In genomic region chr2:192195548-192196418, GRCh38 we compare ENCODE assay signal across 8 cellular contexts. TPM values are rescaled to one million over a fixed set of nuclear protein-coding genes. Genes with fewer than 3 reads are reported as not detected.
DNase-seq lines count a peak whose midpoint lies in the region; ATAC-seq, FAIRE-seq and TF ChIP-seq lines count a peak whose summit lies in the region.

No MANE protein-coding gene starts in this region.

- H3K4me3 Mint-ChIP-seq in activated naive CD4-positive, alpha-beta T cell treated with anti-CD3 and anti-CD28 coated beads for 36 hours: peak overlapping the region; percentile 74
- peak overlapping the region; percentile 75 for H3K4me3 Mint-ChIP-seq in activated naive CD8-positive, alpha-beta T cell treated with anti-CD3 and anti-CD28 coated beads, Interleukin-2, amount 50 U/mL, for 24 hours
- peak overlapping the region; percentile 98 for H3K4me3 Mint-ChIP-seq in osteocyte (ENCODE audit: unreplicated experiment)

- intact Hi-C loops in activated naive CD4-positive, alpha-beta T cell treated with anti-CD3 and anti-CD28 coated beads for 36 hours (cut with micrococcal nuclease): no loop called here
- intact Hi-C loops in heart left ventricle (cut with DNase I): no loop called here

- CTCF ChIA-PET in activated naive CD4-positive, alpha-beta T cell treated with anti-CD3 and anti-CD28 coated beads for 36 hours (lab: Charles Lee): interaction anchor here (0.7 to 3.6 kb wide), 4 partner anchors 11 to 444 kb away, joined by 3 to 14 read pairs (median 4); no protein-coding TSS in a partner anchor

- H3K36me3 ChIP-seq in HUES6 (ENCODE audit: control insufficient read depth, insufficient read depth, low read length) (no peaks in the 10 kb centered on the region), heart left ventricle (no peaks in the 10 kb centered on the region)

- H3K27me3 ChIP-seq in HUES6 (ENCODE audit: control insufficient read depth, insufficient read depth, low read length): peaks cover 78% of the 10 kb centered on the region
- peaks cover 44 to 100% (median 75%) of the 10 kb centered on the region in 9 donors for H3K27me3 ChIP-seq in heart left ventricle

- ATAC-seq in activated naive CD8-positive, alpha-beta T cell treated with anti-CD3 and anti-CD28 coated beads, Interleukin-2, amount 50 U/mL, for 24 hours: peak; percentile 30
- ATAC-seq in heart left ventricle: peak in 3 of 4 donors; percentile 19 to 47 (median 41)

- peaks cover 56% of the 10 kb centered on the region for H3K27me3 Mint-ChIP-seq in activated naive CD4-positive, alpha-beta T cell treated with anti-CD3 and anti-CD28 coated beads for 36 hours (ENCODE audit: low read depth)
- peaks cover 67% of the 10 kb centered on the region for H3K27me3 Mint-ChIP-seq in activated naive CD8-positive, alpha-beta T cell treated with anti-CD3 and anti-CD28 coated beads, Interleukin-2, amount 50 U/mL, for 24 hours
- no peaks in the 10 kb centered on the region for H3K27me3 Mint-ChIP-seq in osteocyte (ENCODE audit: unreplicated experiment)

- no peak for FAIRE-seq in GM12891 (lab: Jason Lieb, UNC)

- DNase-seq in activated naive CD4-positive, alpha-beta T cell treated with anti-CD3 and anti-CD28 coated beads for 36 hours: peak; percentile 13
- no peak for DNase-seq in activated naive CD4-positive, alpha-beta T cell treated with Interleukin-2 at 50 U/mL for 16 hours
- peak; percentile 7 for DNase-seq in activated naive CD8-positive, alpha-beta T cell treated with anti-CD3 and anti-CD28 coated beads, Interleukin-2, amount 50 U/mL, for 24 hours
- DNase-seq in heart left ventricle (peak in 3 of 5 donors; percentile 18 to 33 (median 18)), osteocyte (ENCODE audit: extremely low spot score, unreplicated experiment) (peak; percentile 83), GM12891 (ENCODE audit: insufficient read length, low spot score) (no peak)
- DNase-seq in effector CD4-positive, alpha-beta T cell: no peak

- H3K9ac ChIP-seq in HUES6 (ENCODE audit: low read length): peak overlapping the region; percentile 46

- no peak for TF ChIP-seq POLR2A in heart left ventricle (IDR thresholded peaks at IDR 0.05)
- no peak for TF ChIP-seq POLR2A in GM12891 (IDR thresholded peaks at IDR 0.05; ENCODE audit: low read depth, low read length)

- peaks cover 10% of the 10 kb centered on the region for H3K4me1 ChIP-seq in HUES6 (ENCODE audit: control insufficient read depth, insufficient read depth, low read length)
- H3K4me1 ChIP-seq in heart left ventricle: peaks cover 3 to 29% (median 23%) of the 10 kb centered on the region in 12 donors

- peak overlapping the region; percentile 69 for H3K4me3 ChIP-seq in HUES6 (ENCODE audit: low read depth, low read length)
- peak overlapping the region; percentile 15 to 57 (median 48) for H3K4me3 ChIP-seq in heart left ventricle

- H3K9me3 ChIP-seq in HUES6 (ENCODE audit: control insufficient read depth, insufficient read depth, low read depth, low read length) (no peaks in the 10 kb centered on the region), heart left ventricle (no peaks in the 10 kb centered on the region)

- no peaks in the 10 kb centered on the region for H3K9me3 Mint-ChIP-seq in activated naive CD4-positive, alpha-beta T cell treated with anti-CD3 and anti-CD28 coated beads for 36 hours
- H3K9me3 Mint-ChIP-seq in activated naive CD8-positive, alpha-beta T cell treated with anti-CD3 and anti-CD28 coated beads, Interleukin-2, amount 50 U/mL, for 24 hours: no peaks in the 10 kb centered on the region
- no peaks in the 10 kb centered on the region for H3K9me3 Mint-ChIP-seq in osteocyte (ENCODE audit: unreplicated experiment)

- H3K4me1 Mint-ChIP-seq in activated naive CD4-positive, alpha-beta T cell treated with anti-CD3 and anti-CD28 coated beads for 36 hours (ENCODE audit: low read depth): peaks cover 26% of the 10 kb centered on the region
- peaks cover 27% of the 10 kb centered on the region for H3K4me1 Mint-ChIP-seq in activated naive CD8-positive, alpha-beta T cell treated with anti-CD3 and anti-CD28 coated beads, Interleukin-2, amount 50 U/mL, for 24 hours
- H3K4me1 Mint-ChIP-seq in osteocyte (ENCODE audit: unreplicated experiment): peaks cover 40% of the 10 kb centered on the region

- H3K27ac ChIP-seq in HUES6 (ENCODE audit: low read depth, low read length): no peak overlapping the region
- no peak overlapping the region for H3K27ac ChIP-seq in heart left ventricle

- no peaks in the 10 kb centered on the region for H3K36me3 Mint-ChIP-seq in activated naive CD4-positive, alpha-beta T cell treated with anti-CD3 and anti-CD28 coated beads for 36 hours (ENCODE audit: low read depth)
- no peaks in the 10 kb centered on the region for H3K36me3 Mint-ChIP-seq in activated naive CD8-positive, alpha-beta T cell treated with anti-CD3 and anti-CD28 coated beads, Interleukin-2, amount 50 U/mL, for 24 hours (ENCODE audit: low read depth)
- peaks cover 3% of the 10 kb centered on the region for H3K36me3 Mint-ChIP-seq in osteocyte (ENCODE audit: unreplicated experiment)

- H3K27ac Mint-ChIP-seq in activated naive CD4-positive, alpha-beta T cell treated with anti-CD3 and anti-CD28 coated beads for 36 hours: no peak overlapping the region
- no peak overlapping the region for H3K27ac Mint-ChIP-seq in activated naive CD8-positive, alpha-beta T cell treated with anti-CD3 and anti-CD28 coated beads, Interleukin-2, amount 50 U/mL, for 24 hours
- peak overlapping the region; percentile 92 for H3K27ac Mint-ChIP-seq in osteocyte (ENCODE audit: unreplicated experiment)

- WGBS in heart left ventricle, 4 donors: 1 to 3% (median 2%) methylated on average over 33 to 44 of the region's 44 CpGs

- TF ChIP-seq CTCF in heart left ventricle (IDR thresholded peaks at IDR 0.05) (no peak), osteocyte (IDR thresholded peaks at IDR 0.05) (no peak)

TF ChIP-seq in GM12891, 5 proteins besides CTCF, POLR2A, EP300 and RAD21:
- TF ChIP-seq PAX5 (IDR thresholded peaks at IDR 0.05; ENCODE audit: insufficient read depth, low read length, severe bottlenecking) (no peak), SPI1 (IDR thresholded peaks at IDR 0.05; ENCODE audit: low read depth, low read length) (no peak)

RNA-seq across cellular contexts. Expression of gene TMEFF2, which starts 1.1 kb away (rescaled TPM):
- total RNA-seq in activated naive CD4-positive, alpha-beta T cell treated with anti-CD3 and anti-CD28 coated beads for 36 hours: not detected
- total RNA-seq in heart left ventricle (under 1 TPM in 3 of 9 donors, not detected in 6; 0.11 to 0.44 (median 0.35) TPM), osteocyte (46.8 and 51.2 TPM in 2 replicates)
- under 1 TPM in 1 of 2 donors, not detected in 1; 0.08 TPM for polyA plus RNA-seq in heart left ventricle
- polyA plus RNA-seq in GM12891 (2012; ENCODE audit: low read depth, missing spikeins): not detected

Comparison
In these comparisons a context has a peak if more than half of its experiments do, and no peak if none do; other contexts are left out.
1. DNase-seq: peak in activated naive CD4-positive, alpha-beta T cell treated with anti-CD3 and anti-CD28 coated beads for 36 hours (single experiment), activated naive CD8-positive, alpha-beta T cell treated with anti-CD3 and anti-CD28 coated beads, Interleukin-2, amount 50 U/mL, for 24 hours (single experiment), heart left ventricle (3 of 5) and osteocyte (single experiment); none in activated naive CD4-positive, alpha-beta T cell treated with Interleukin-2 at 50 U/mL for 16 hours (single experiment), effector CD4-positive, alpha-beta T cell (single experiment) and GM12891 (single experiment).
2. RNA of gene TMEFF2, which starts 1.1 kb away (total RNA-seq): 46.8 to 51.2 TPM in osteocyte; 0.11 to 0.44 TPM in heart left ventricle and not detected in activated naive CD4-positive, alpha-beta T cell treated with anti-CD3 and anti-CD28 coated beads for 36 hours; every median in the first group is over 10 times any median in the second.
3. Peak in every context shown above with its lines, with median percentiles within 50 percentile points of each other: H3K4me3 Mint-ChIP-seq.